In the genomic region with DNA sequence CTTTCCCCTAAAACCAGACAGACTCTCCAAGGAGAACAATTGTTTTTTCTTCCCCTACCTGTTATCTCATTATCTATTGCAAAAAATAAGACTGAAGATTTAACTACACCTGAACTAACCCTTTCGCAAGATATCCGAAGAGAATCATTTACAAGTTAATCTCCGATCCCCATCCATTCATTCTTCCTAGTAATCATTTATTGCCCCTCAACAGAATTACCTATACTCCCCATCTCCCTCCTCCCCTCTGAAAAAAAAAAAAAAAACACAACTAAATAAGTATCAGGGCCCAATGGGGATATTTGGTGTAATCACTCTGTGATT, we compare ENCODE assay signal across 19 cellular contexts. TPM values are rescaled to one million over a fixed set of nuclear protein-coding genes. Genes with fewer than 3 reads are reported as not detected.
A peak's percentile ranks its signal among the peaks of the same experiment; 100 is the strongest.
DNase-seq lines count a peak whose midpoint lies in the region; ATAC-seq and TF ChIP-seq lines count a peak whose summit lies in the region.
"Had no signal": no experiment of that assay in that cellular context is flagged by ENCODE, and none has a peak within 500 bp of the region (broad histone marks: within the 10 kb centered on the region; RNA-seq: fewer than 3 reads in every experiment).

No MANE protein-coding gene starts in this region.

- H3K9ac ChIP-seq in mammary epithelial cell (ENCODE audit: insufficient read depth, low read length) (no peak overlapping the region), endodermal cell (ENCODE audit: extremely low read depth, low read length, poor library complexity, severe bottlenecking) (no peak overlapping the region)
- H3K9ac ChIP-seq: GM23248 had no signal

- H3K4me1 Mint-ChIP-seq in MCF 10A (ENCODE audit: insufficient read depth, unreplicated experiment) (no peaks in the 10 kb centered on the region), endodermal cell (peaks cover 20% of the 10 kb centered on the region)
- H3K4me1 Mint-ChIP-seq in natural killer cell treated with Interleukin-12 subunit alpha and Interleukin-12 subunit beta and Interleukin-15 and Interleukin-18, amount 100 ng/mL, for 72 hours (ENCODE audit: low read depth in 2 of 2) = peaks cover 10 to 19% of the 10 kb centered on the region in 2 donors

- H3K27ac ChIP-seq in mammary epithelial cell (ENCODE audit: insufficient read depth, low read depth, low read length) (no peak overlapping the region), OCI-LY7 (ENCODE audit: low read depth, low read length, poor library complexity, severe bottlenecking) (no peak overlapping the region), vagina (no peak overlapping the region), endodermal cell (ENCODE audit: low read depth, low read length) (no peak overlapping the region)
- H3K27ac ChIP-seq: GM23248, SJCRH30 had no signal

- H3K4me3 Mint-ChIP-seq in MCF 10A (ENCODE audit: unreplicated experiment) = no peak overlapping the region
- peak overlapping the region; percentile 79 for H3K4me3 Mint-ChIP-seq in natural killer cell treated with Interleukin-12 subunit alpha and Interleukin-12 subunit beta and Interleukin-15 and Interleukin-18, amount 100 ng/mL, for 72 hours
- H3K4me3 Mint-ChIP-seq in endodermal cell = no peak overlapping the region
- H3K4me3 Mint-ChIP-seq: CD8-positive, alpha-beta memory T cell had no signal

- no peak for TF ChIP-seq CTCF in mammary epithelial cell (conservative IDR thresholded peaks at IDR 0.05 in 1 of 2, IDR thresholded peaks at IDR 0.05 in 1 of 2; ENCODE audit: extremely low read depth in 1 of 2, insufficient read depth in 1 of 2, low read depth in 1 of 2, low read length in 2 of 2)
- TF ChIP-seq CTCF in MCF 10A (IDR thresholded peaks at IDR 0.05; ENCODE audit: unreplicated experiment) = no peak
- no peak for TF ChIP-seq CTCF in OCI-LY7 (conservative IDR thresholded peaks at IDR 0.05; ENCODE audit: low read length)
- TF ChIP-seq CTCF in vagina (IDR thresholded peaks at IDR 0.05) = no peak
- no peak for TF ChIP-seq CTCF in endodermal cell (conservative IDR thresholded peaks at IDR 0.05)

- H3K27ac Mint-ChIP-seq in MCF 10A (ENCODE audit: low read depth, unreplicated experiment) (no peak overlapping the region), endodermal cell (no peak overlapping the region)
- peak overlapping the region; percentile 22 to 68 for H3K27ac Mint-ChIP-seq in natural killer cell treated with Interleukin-12 subunit alpha and Interleukin-12 subunit beta and Interleukin-15 and Interleukin-18, amount 100 ng/mL, for 72 hours

- 100% methylated on average over 3 of the region's 3 CpGs for WGBS in mammary epithelial cell (ENCODE audit: low coverage, missing lambda C conversion rate)
- 90 to 98% methylated on average over 2 to 3 of the region's 3 CpGs for whole genome bisulfite sequencing in endodermal cell (ENCODE audit: insufficient coverage in 1 of 2, insufficient read length in 1 of 2), 2 experiments

- intact Hi-C loops in mammary epithelial cell (cut with micrococcal nuclease) = no loop called here
- intact Hi-C loops in MCF 10A (cut with micrococcal nuclease) = no loop called here
- intact Hi-C loops in OCI-LY7 (cut with micrococcal nuclease; ENCODE audit: unreplicated experiment) = no loop called here
- intact Hi-C loops in vagina (cut with DNase I) = no loop called here

- dilution Hi-C loops in mammary epithelial cell (cut with HindIII; ENCODE audit: low sequenced_read_pairs) = no loop called here

- CTCF ChIA-PET in mammary epithelial cell (lab: Charles Lee; ENCODE audit: low non-redundant PET) = no interaction called here
- CTCF ChIA-PET in MCF 10A (lab: Yijun Ruan, JAX) = no interaction called here
- CTCF ChIA-PET in OCI-LY7 (lab: Charles Lee; ENCODE audit: unreplicated experiment) = no interaction called here

- TF ChIP-seq POLR2A in vagina (IDR thresholded peaks at IDR 0.05) = no peak

- H3K27me3 Mint-ChIP-seq in MCF 10A (ENCODE audit: insufficient read depth, unreplicated experiment) (peaks cover 61% of the 10 kb centered on the region), endodermal cell (ENCODE audit: insufficient read depth) (peaks cover 9% of the 10 kb centered on the region)
- H3K27me3 Mint-ChIP-seq in natural killer cell treated with Interleukin-12 subunit alpha and Interleukin-12 subunit beta and Interleukin-15 and Interleukin-18, amount 100 ng/mL, for 72 hours = peaks cover 0 to 16% of the 10 kb centered on the region in 2 donors

- peak overlapping the region; percentile 17 for H2AFZ ChIP-seq in mammary epithelial cell (ENCODE audit: low read depth, low read length)
- H2AFZ ChIP-seq in OCI-LY7 (ENCODE audit: low read length) = peak overlapping the region; percentile 78
- H2AFZ ChIP-seq: GM23248 had no signal

- H3K79me2 ChIP-seq in mammary epithelial cell (ENCODE audit: insufficient read depth, low read length) (no peaks in the 10 kb centered on the region), OCI-LY7 (ENCODE audit: insufficient read depth, low read depth, low read length) (no peaks in the 10 kb centered on the region)

- in situ Hi-C loops in mammary epithelial cell (cut with MboI; ENCODE audit: low sequenced_read_pairs in 2 of 2) = no loop called here

- H3K4me1 ChIP-seq in mammary epithelial cell (ENCODE audit: insufficient read depth, low read length) = peaks cover 9% of the 10 kb centered on the region
- peaks cover 9% of the 10 kb centered on the region for H3K4me1 ChIP-seq in OCI-LY7 (ENCODE audit: insufficient read depth, low read length, poor library complexity, severe bottlenecking)
- no peaks in the 10 kb centered on the region for H3K4me1 ChIP-seq in vagina
- no peaks in the 10 kb centered on the region for H3K4me1 ChIP-seq in endodermal cell (ENCODE audit: control insufficient read depth, insufficient read depth, low read length)
- H3K4me1 ChIP-seq: HAP-1, SJCRH30 had no signal

- no peaks in the 10 kb centered on the region for H3K27me3 ChIP-seq in mammary epithelial cell (ENCODE audit: insufficient read depth, low read length)
- no peaks in the 10 kb centered on the region for H3K27me3 ChIP-seq in vagina
- H3K27me3 ChIP-seq in endodermal cell (ENCODE audit: control insufficient read depth, insufficient read depth, low read length, poor library complexity, severe bottlenecking) = no peaks in the 10 kb centered on the region
- H3K27me3 ChIP-seq: SJCRH30 had no signal

- POLR2A ChIA-PET in MCF 10A (lab: Yijun Ruan, JAX) = no interaction called here
- POLR2A ChIA-PET in OCI-LY7 (lab: Charles Lee) = no interaction called here

- H3K9me3 Mint-ChIP-seq in MCF 10A (ENCODE audit: unreplicated experiment) (peaks cover 4% of the 10 kb centered on the region), endodermal cell (peaks cover 22% of the 10 kb centered on the region)
- peaks cover 10% of the 10 kb centered on the region for H3K9me3 Mint-ChIP-seq in natural killer cell treated with Interleukin-12 subunit alpha and Interleukin-12 subunit beta and Interleukin-15 and Interleukin-18, amount 100 ng/mL, for 72 hours

- ATAC-seq in natural killer cell treated with Interleukin-12 subunit alpha and Interleukin-12 subunit beta and Interleukin-15 and Interleukin-18, amount 100 ng/mL, for 72 hours = no peak

- no peaks in the 10 kb centered on the region for H3K9me3 ChIP-seq in mammary epithelial cell (replicated peaks; ENCODE audit: insufficient read depth, low read length)
- H3K9me3 ChIP-seq in OCI-LY7 (ENCODE audit: low read length) = no peaks in the 10 kb centered on the region
- H3K9me3 ChIP-seq in vagina = no peaks in the 10 kb centered on the region
- no peaks in the 10 kb centered on the region for H3K9me3 ChIP-seq in endodermal cell (ENCODE audit: control insufficient read depth, low read length)
- H3K9me3 ChIP-seq: HAP-1, SJCRH30 had no signal

- H4K20me1 ChIP-seq in mammary epithelial cell (ENCODE audit: insufficient read depth, low read length) (no peaks in the 10 kb centered on the region), OCI-LY7 (ENCODE audit: insufficient read depth, low read length) (no peaks in the 10 kb centered on the region)

- H3K36me3 ChIP-seq in mammary epithelial cell (ENCODE audit: insufficient read depth, low read length) (no peaks in the 10 kb centered on the region), OCI-LY7 (ENCODE audit: insufficient read depth, low read length) (no peaks in the 10 kb centered on the region; the same call in 1 of the 2 replicates), vagina (no peaks in the 10 kb centered on the region), endodermal cell (ENCODE audit: control insufficient read depth, insufficient read depth, low read length) (no peaks in the 10 kb centered on the region)
- H3K36me3 ChIP-seq: HAP-1, SJCRH30 had no signal

- DNase-seq in mammary epithelial cell = no peak
- DNase-seq in MCF 10A (ENCODE audit: unreplicated experiment) = no peak
- DNase-seq in OCI-LY7 (ENCODE audit: low spot score) = no peak
- DNase-seq in natural killer cell treated with Interleukin-12 subunit alpha and Interleukin-12 subunit beta and Interleukin-15 and Interleukin-18, amount 100 ng/mL, for 72 hours (ENCODE audit: low spot score) = no peak
- DNase-seq in vagina (ENCODE audit: extremely low spot score in 2 of 2) = no peak
- no peak for DNase-seq in amniotic stem cell (lab: John Stamatoyannopoulos, UW)
- no peak for DNase-seq in endodermal cell
- DNase-seq: 8988T; C1 segment of cervical spinal cord; CD8-positive, alpha-beta memory T cell; GDM1; KG1; NCI-H1694; NCI-H2081; NCI-H2171; NCI-H524 treated with DMSO at 0.1 percent for 48 hours had no signal

- H3K36me3 Mint-ChIP-seq in MCF 10A (ENCODE audit: insufficient read depth, unreplicated experiment) (no peaks in the 10 kb centered on the region), endodermal cell (ENCODE audit: low read depth) (peaks cover 6% of the 10 kb centered on the region)
- H3K36me3 Mint-ChIP-seq in natural killer cell treated with Interleukin-12 subunit alpha and Interleukin-12 subunit beta and Interleukin-15 and Interleukin-18, amount 100 ng/mL, for 72 hours = no peaks in the 10 kb centered on the region

- H3K4me3 ChIP-seq in mammary epithelial cell (replicated peaks in 1 of 3; ENCODE audit: insufficient read depth in 1 of 3, low read depth in 2 of 3, low read length in 3 of 3) (no peak overlapping the region), OCI-LY7 (ENCODE audit: low read depth, low read length, poor library complexity, severe bottlenecking) (no peak overlapping the region), vagina (no peak overlapping the region), endodermal cell (ENCODE audit: low read length) (no peak overlapping the region)
- H3K4me3 ChIP-seq: GM23248, HAP-1, SJCRH30 had no signal

- BruUV-seq in mammary epithelial cell (replicated peaks; lab: Mats Ljungman, UMichigan) = no TSS peak
- BruUV-seq in MCF 10A (replicated peaks; lab: Mats Ljungman, UMichigan) = no TSS peak
- no TSS peak for BruUV-seq in OCI-LY7 (replicated peaks; lab: Mats Ljungman, UMichigan)

- no peaks in the 10 kb centered on the region for H3K9me2 ChIP-seq in OCI-LY7 (ENCODE audit: insufficient read depth, low read length)

- no peak overlapping the region for H3K4me2 ChIP-seq in mammary epithelial cell (ENCODE audit: insufficient read depth, low read depth, low read length)
- no peak overlapping the region for H3K4me2 ChIP-seq in OCI-LY7 (ENCODE audit: low read length)

RNA-seq across cellular contexts. Expression of a gene that starts 28.9 kb away (rescaled TPM):
- total RNA-seq in mammary epithelial cell = 10 to 100 TPM; 15.8 to 21.6 TPM
- polyA plus RNA-seq in mammary epithelial cell = 8.5 TPM
- polyA minus RNA-seq in mammary epithelial cell = not detected
- total RNA-seq in MCF 10A (2022) = 8.4 and 9.4 TPM in 2 replicates
- 40.2 and 47.0 TPM in 2 replicates for total RNA-seq in OCI-LY7 (2014; rRNA removed; shearing (Covaris generic))
- total RNA-seq in OCI-LY7 (2022) = 42.7 and 49.5 TPM in 2 replicates
- 10 to 100 TPM; 26.7 to 35.8 TPM for total RNA-seq in natural killer cell treated with Interleukin-12 subunit alpha and Interleukin-12 subunit beta and Interleukin-15 and Interleukin-18, amount 100 ng/mL, for 72 hours
- total RNA-seq in vagina = 18.9 TPM
- total RNA-seq in endodermal cell = 100 to 1,000 TPM; 133 to 220 TPM
- 128 TPM for polyA plus RNA-seq in endodermal cell (2013, experiment 1 of 2)
- 136 TPM for polyA plus RNA-seq in endodermal cell (2013, experiment 2 of 2)

Comparison
In these comparisons a context has a peak if more than half of its experiments do, and no peak if none do; other contexts are left out.
1. H3K27ac Mint-ChIP-seq: peak in natural killer cell treated with Interleukin-12 subunit alpha and Interleukin-12 subunit beta and Interleukin-15 and Interleukin-18, amount 100 ng/mL, for 72 hours (2 of 2); none in MCF 10A (single experiment) and endodermal cell (single experiment).